Comparison of ENCODE assay signal across 27 cellular contexts in genomic region chr15:87744815-87745214, GRCh38.
"Had no signal": no experiment of that assay in that cellular context is flagged by ENCODE, and none has a peak within 500 bp of the region (broad histone marks: within the 10 kb centered on the region; RNA-seq: fewer than 3 reads in every experiment).

No MANE protein-coding gene starts in this region.

- DNase-seq: activated B cell treated with CpG ODN at 0.5 μM for 24 hours; activated CD4-positive, alpha-beta memory T cell treated with anti-CD3 and anti-CD28 coated beads for 36 hours; activated CD4-positive, alpha-beta T cell treated with anti-CD3 and anti-CD28 coated beads for 4 hours; activated CD4-positive, alpha-beta T cell treated with anti-CD3 and anti-CD28 coated beads, Interleukin-2, amount 10 ng/mL, durations not matched to agents 24 days and 14 days; activated CD4-positive, alpha-beta T cell treated with anti-CD3 and anti-CD28 coated beads, Interleukin-2, amount 50 U/mL, for 1 hour; activated CD4-positive, alpha-beta T cell treated with anti-CD3 and anti-CD28 coated beads, Interleukin-2, amount 50 U/mL, for 4 hours; activated CD4-positive, CD25-positive, alpha-beta regulatory T cell treated with anti-CD3 and anti-CD28 coated beads, Interleukin-2, amount 50 U/mL, for 72 hours; activated CD8-positive, alpha-beta memory T cell treated with anti-CD3 and anti-CD28 coated beads, Interleukin-2, amount 50 U/mL, for 4 hours; activated CD8-positive, alpha-beta T cell treated with anti-CD3 and anti-CD28 coated beads for 36 hours; activated effector memory CD4-positive, alpha-beta T cell treated with anti-CD3 and anti-CD28 coated beads, Interleukin-2, amount 50 U/mL, for 16 hours; activated gamma-delta T cell treated with Interleukin-2 at 50 U/mL for 16 hours; activated naive CD4-positive, alpha-beta T cell; activated naive CD4-positive, alpha-beta T cell treated with anti-CD3 and anti-CD28 coated beads, Interleukin-2, amount 10 ng/mL, durations not matched to agents 7 days and 5 days; activated naive CD8-positive, alpha-beta T cell treated with anti-CD3 and anti-CD28 coated beads, Interleukin-2, amount 10 ng/mL, durations not matched to agents 7 days and 5 days; activated naive CD8-positive, alpha-beta T cell treated with anti-CD3 and anti-CD28 coated beads, Interleukin-2, amount 50 U/mL, for 24 hours; activated T-cell treated with anti-CD3 and anti-CD28 coated beads for 4 hours; activated T-cell treated with anti-CD3 and anti-CD28 coated beads, Interleukin-2, amount 50 U/mL, for 1 hour; activated T-cell treated with anti-CD3 and anti-CD28 coated beads, Interleukin-2, amount 50 U/mL, for 4 hours; activated T-cell treated with anti-CD3 and anti-CD28 coated beads, Interleukin-2, amount 50 U/mL, for 72 hours; amygdala; anterior cingulate cortex; caudate nucleus; cerebellar nuclear complex; T-helper 1 cell; T-helper 2 cell; T-helper 9 cell had no signal

- ATAC-seq: activated CD8-positive, alpha-beta T cell treated with anti-CD3 and anti-CD28 coated beads for 36 hours; activated naive CD8-positive, alpha-beta T cell treated with anti-CD3 and anti-CD28 coated beads, Interleukin-2, amount 50 U/mL, for 24 hours; activated T-cell treated with anti-CD3 and anti-CD28 coated beads, Interleukin-2, amount 50 U/mL, for 4 hours; activated T-cell treated with anti-CD3 and anti-CD28 coated beads, Interleukin-2, amount 50 U/mL, for 72 hours; activated T-helper 17 cell treated with anti-CD3 and anti-CD28 coated beads, Interleukin-2, amount 50 U/mL, for 72 hours had no signal
